18 cellular contexts compared by ENCODE assay signal in the genomic region with DNA sequence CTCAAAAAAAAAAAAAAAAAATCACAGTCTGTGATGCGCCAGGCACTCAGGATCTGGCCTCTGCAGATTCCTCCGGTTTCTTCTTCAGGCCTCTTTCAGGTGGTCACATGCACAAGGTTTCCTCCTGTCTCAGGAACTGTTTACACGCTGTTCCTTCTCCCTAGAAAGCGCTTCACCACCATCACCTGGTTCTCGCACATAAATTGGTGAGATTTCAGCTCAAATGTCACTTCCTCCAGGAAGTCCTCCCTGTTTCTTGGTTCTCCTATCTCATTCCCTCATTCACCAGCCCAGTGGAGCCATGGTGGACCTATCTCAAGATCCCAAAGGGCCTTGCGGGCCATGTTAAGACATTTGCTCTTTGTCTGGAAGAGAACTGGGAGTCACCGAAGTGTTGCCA. TPM values are rescaled to one million over a fixed set of nuclear protein-coding genes. Genes with fewer than 3 reads are reported as not detected.
A peak's percentile ranks its signal among the peaks of the same experiment; 100 is the strongest.
DNase-seq lines count a peak whose midpoint lies in the region; ATAC-seq and TF ChIP-seq lines count a peak whose summit lies in the region.
"Had no signal": no experiment of that assay in that cellular context is flagged by ENCODE, and none has a peak within 500 bp of the region (broad histone marks: within the 10 kb centered on the region; RNA-seq: fewer than 3 reads in every experiment).

No MANE protein-coding gene starts in this region.

- peaks cover 9 to 25% of the 10 kb centered on the region in 2 experiments; a peak in 3 of 4 replicates for H3K4me1 ChIP-seq in HCT116 (ENCODE audit: control insufficient read depth in 1 of 2, insufficient read depth in 2 of 2, low read length in 2 of 2)

- H3K9me2 ChIP-seq in HCT116 (ENCODE audit: insufficient read depth): no peaks in the 10 kb centered on the region

- no peak for ATAC-seq in HCT116
- ATAC-seq in activated naive CD8-positive, alpha-beta T cell treated with anti-CD3 and anti-CD28 coated beads, Interleukin-2, amount 50 U/mL, for 24 hours: no peak
- no peak for ATAC-seq in HG03354 (IDR thresholded peaks at IDR 0.05; ENCODE audit: poor library complexity, severe bottlenecking, unreplicated experiment)
- ATAC-seq: activated CD4-positive, CD25-positive, alpha-beta regulatory T cell treated with anti-CD3 and anti-CD28 coated beads, Interleukin-2, amount 50 U/mL, for 24 hours; effector memory CD8-positive, alpha-beta T cell; stimulated activated naive B cell treated with anti-CD40 and anti-IgM and Interleukin-4, amounts not matched to agents 10 μg/mL and 1 μg/mL and 100 μg/mL, for 72 hours had no signal

- no peak overlapping the region for H3K4me3 ChIP-seq in HCT116 (replicated peaks in 1 of 2; ENCODE audit: low read depth in 1 of 2, low read length in 2 of 2)
- H3K4me3 ChIP-seq: lung had no signal

- no peak for TF ChIP-seq CTCF in HCT116 (IDR thresholded peaks at IDR 0.05 in 2 of 3, conservative IDR thresholded peaks at IDR 0.05 in 1 of 3; ENCODE audit: borderline replicate concordance in 1 of 3, insufficient read depth in 1 of 3, low read depth in 2 of 3, low read length in 2 of 3)
- no peak for TF ChIP-seq CTCF in neural crest cell (conservative IDR thresholded peaks at IDR 0.05)

- intact Hi-C loops in HCT116 (cut with micrococcal nuclease): no loop called here

- H3K27ac ChIP-seq in HCT116 (ENCODE audit: low read depth, low read length): no peak overlapping the region

- H3K79me2 ChIP-seq in HCT116 (ENCODE audit: insufficient read depth, low read length): no peaks in the 10 kb centered on the region

- H3K9me3 Mint-ChIP-seq in activated T-cell treated with anti-CD3 and anti-CD28 coated beads, Interleukin-2, amount 50 U/mL, for 24 hours: no peaks in the 10 kb centered on the region
- no peaks in the 10 kb centered on the region for H3K9me3 Mint-ChIP-seq in activated naive CD8-positive, alpha-beta T cell treated with anti-CD3 and anti-CD28 coated beads, Interleukin-2, amount 50 U/mL, for 24 hours
- H3K9me3 Mint-ChIP-seq in neural crest cell: no peaks in the 10 kb centered on the region
- H3K9me3 Mint-ChIP-seq: effector memory CD8-positive, alpha-beta T cell; stimulated activated naive B cell treated with anti-CD40 and anti-IgM and Interleukin-4, amounts not matched to agents 10 μg/mL and 1 μg/mL and 100 μg/mL, for 72 hours had no signal

- no peak for DNase-seq in activated T-cell treated with anti-CD3 and anti-CD28 coated beads, Interleukin-2, amount 50 U/mL, for 24 hours
- no peak for DNase-seq in activated T-cell treated with anti-CD3 and anti-CD28 coated beads, Interleukin-2, amount 50 U/mL, for 48 hours
- no peak for DNase-seq in HCT116 (ENCODE audit: low read depth, low spot score)
- DNase-seq in activated naive CD8-positive, alpha-beta T cell treated with anti-CD3 and anti-CD28 coated beads, Interleukin-2, amount 50 U/mL, for 24 hours: no peak
- DNase-seq in neural crest cell (ENCODE audit: low read depth, low spot score): no peak
- DNase-seq in NCI-H2227 (lab: John Stamatoyannopoulos, UW; ENCODE audit: unreplicated experiment): no peak
- DNase-seq in NCI-H1105 treated with DMSO at 0.1 percent for 48 hours (lab: John Stamatoyannopoulos, UW): no peak
- DNase-seq: amniotic stem cell; effector memory CD8-positive, alpha-beta T cell; HCEC 1CT; NCI-H187; NCI-H446 treated with DMSO at 0.1 percent for 48 hours; retina; Right ventricle myocardium superior; stimulated activated naive B cell treated with anti-CD40 and anti-IgM and Interleukin-4, amounts not matched to agents 10 μg/mL and 1 μg/mL and 100 μg/mL, for 72 hours had no signal

- H2AFZ ChIP-seq in HCT116 (ENCODE audit: low read depth, low read length, poor library complexity, severe bottlenecking): no peak overlapping the region

- H3K27me3 ChIP-seq in HCT116 (ENCODE audit: insufficient read depth, low read length): no peaks in the 10 kb centered on the region

- RAD21 ChIA-PET in HCT116 (lab: Charles Lee; ENCODE audit: low non-redundant PET in 1 of 2, low total read pairs in 2 of 2, uncharacterized antibody in 2 of 2, unreplicated experiment in 2 of 2): no interaction called here

- TSS peak; percentile 64 for BruUV-seq in HCT116 (replicated peaks; lab: Mats Ljungman, UMichigan)

- peak overlapping the region; percentile 23 for H3K4me3 Mint-ChIP-seq in activated T-cell treated with anti-CD3 and anti-CD28 coated beads, Interleukin-2, amount 50 U/mL, for 24 hours
- H3K4me3 Mint-ChIP-seq in activated naive CD8-positive, alpha-beta T cell treated with anti-CD3 and anti-CD28 coated beads, Interleukin-2, amount 50 U/mL, for 24 hours: peak overlapping the region; percentile 87
- peak overlapping the region; percentile 41 for H3K4me3 Mint-ChIP-seq in neural crest cell

- peaks cover 6% of the 10 kb centered on the region for H3K36me3 Mint-ChIP-seq in activated T-cell treated with anti-CD3 and anti-CD28 coated beads, Interleukin-2, amount 50 U/mL, for 24 hours (ENCODE audit: low read depth)
- H3K36me3 Mint-ChIP-seq in activated naive CD8-positive, alpha-beta T cell treated with anti-CD3 and anti-CD28 coated beads, Interleukin-2, amount 50 U/mL, for 24 hours (ENCODE audit: low read depth): peaks cover 5% of the 10 kb centered on the region
- H3K36me3 Mint-ChIP-seq in neural crest cell (ENCODE audit: low read depth): no peaks in the 10 kb centered on the region

- POLR2A ChIA-PET in HCT116 (lab: Charles Lee): no interaction called here

- peak overlapping the region; percentile 61 for H3K27ac Mint-ChIP-seq in activated T-cell treated with anti-CD3 and anti-CD28 coated beads, Interleukin-2, amount 50 U/mL, for 24 hours
- H3K27ac Mint-ChIP-seq in activated naive CD8-positive, alpha-beta T cell treated with anti-CD3 and anti-CD28 coated beads, Interleukin-2, amount 50 U/mL, for 24 hours: peak overlapping the region; percentile 47
- H3K27ac Mint-ChIP-seq in neural crest cell (ENCODE audit: unreplicated experiment): no peak overlapping the region
- H3K27ac Mint-ChIP-seq: stimulated activated naive B cell treated with anti-CD40 and anti-IgM and Interleukin-4, amounts not matched to agents 10 μg/mL and 1 μg/mL and 100 μg/mL, for 72 hours had no signal

- no peaks in the 10 kb centered on the region for H3K36me3 ChIP-seq in HCT116 (ENCODE audit: control insufficient read depth in 1 of 2, insufficient read depth in 2 of 2, low read length in 2 of 2)

- no peaks in the 10 kb centered on the region for H3K27me3 Mint-ChIP-seq in activated T-cell treated with anti-CD3 and anti-CD28 coated beads, Interleukin-2, amount 50 U/mL, for 24 hours
- H3K27me3 Mint-ChIP-seq in activated naive CD8-positive, alpha-beta T cell treated with anti-CD3 and anti-CD28 coated beads, Interleukin-2, amount 50 U/mL, for 24 hours: no peaks in the 10 kb centered on the region
- H3K27me3 Mint-ChIP-seq in neural crest cell (ENCODE audit: low read depth): no peaks in the 10 kb centered on the region
- H3K27me3 Mint-ChIP-seq: effector memory CD8-positive, alpha-beta T cell; stimulated activated naive B cell treated with anti-CD40 and anti-IgM and Interleukin-4, amounts not matched to agents 10 μg/mL and 1 μg/mL and 100 μg/mL, for 72 hours had no signal

- CTCF ChIA-PET in HCT116 (lab: Charles Lee): no interaction called here

- TF ChIP-seq RAD21 in HCT116 (IDR thresholded peaks at IDR 0.05; ENCODE audit: low read depth): no peak

- H3K4me2 ChIP-seq in HCT116 (ENCODE audit: low read length): no peak overlapping the region

- no peaks in the 10 kb centered on the region for H4K20me1 ChIP-seq in HCT116 (ENCODE audit: insufficient read depth)

- no peaks in the 10 kb centered on the region for H3K9me3 ChIP-seq in HCT116 (ENCODE audit: control insufficient read depth in 1 of 2, insufficient read depth in 1 of 2, low read depth in 1 of 2, low read length in 2 of 2)

- no peak overlapping the region for H3K9ac ChIP-seq in HCT116 (ENCODE audit: low read length)

- no peak for TF ChIP-seq POLR2A in HCT116 (IDR thresholded peaks at IDR 0.05; ENCODE audit: borderline replicate concordance, extremely low read depth, insufficient read depth, insufficient read length)

- peaks cover 27% of the 10 kb centered on the region for H3K4me1 Mint-ChIP-seq in activated T-cell treated with anti-CD3 and anti-CD28 coated beads, Interleukin-2, amount 50 U/mL, for 24 hours (ENCODE audit: low read depth)
- H3K4me1 Mint-ChIP-seq in activated naive CD8-positive, alpha-beta T cell treated with anti-CD3 and anti-CD28 coated beads, Interleukin-2, amount 50 U/mL, for 24 hours: peaks cover 19% of the 10 kb centered on the region
- peaks cover 4% of the 10 kb centered on the region for H3K4me1 Mint-ChIP-seq in neural crest cell

TF ChIP-seq in HCT116, 20 proteins besides CTCF, POLR2A, EP300 and RAD21:
- TF ChIP-seq SIN3A (IDR thresholded peaks at IDR 0.05; ENCODE audit: low read depth): no peak
- TF ChIP-seq, protein P1, sequence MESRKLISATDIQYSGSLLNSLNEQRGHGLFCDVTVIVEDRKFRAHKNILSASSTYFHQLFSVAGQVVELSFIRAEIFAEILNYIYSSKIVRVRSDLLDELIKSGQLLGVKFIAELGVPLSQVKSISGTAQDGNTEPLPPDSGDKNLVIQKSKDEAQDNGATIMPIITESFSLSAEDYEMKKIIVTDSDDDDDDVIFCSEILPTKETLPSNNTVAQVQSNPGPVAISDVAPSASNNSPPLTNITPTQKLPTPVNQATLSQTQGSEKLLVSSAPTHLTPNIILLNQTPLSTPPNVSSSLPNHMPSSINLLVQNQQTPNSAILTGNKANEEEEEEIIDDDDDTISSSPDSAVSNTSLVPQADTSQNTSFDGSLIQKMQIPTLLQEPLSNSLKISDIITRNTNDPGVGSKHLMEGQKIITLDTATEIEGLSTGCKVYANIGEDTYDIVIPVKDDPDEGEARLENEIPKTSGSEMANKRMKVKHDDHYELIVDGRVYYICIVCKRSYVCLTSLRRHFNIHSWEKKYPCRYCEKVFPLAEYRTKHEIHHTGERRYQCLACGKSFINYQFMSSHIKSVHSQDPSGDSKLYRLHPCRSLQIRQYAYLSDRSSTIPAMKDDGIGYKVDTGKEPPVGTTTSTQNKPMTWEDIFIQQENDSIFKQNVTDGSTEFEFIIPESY (IDR thresholded peaks at IDR 0.05; ENCODE audit: extremely low read depth, insufficient replicate concordance, low read length): no peak

RNA-seq across cellular contexts. Expression of a gene that starts 26.7 kb away (rescaled TPM):
- total RNA-seq in HCT116 (2021; ENCODE audit: unreplicated experiment): 483 TPM
- 363 and 549 TPM in 2 replicates for polyA plus RNA-seq in HCT116 (2012)
- 1,041 and 1,051 TPM in 2 replicates for total RNA-seq in neural crest cell

RNA-seq across cellular contexts. Expression of a gene that starts 30.7 kb away (rescaled TPM):
- total RNA-seq in HCT116 (2021; ENCODE audit: unreplicated experiment) (47.0 TPM), neural crest cell (41.6 and 43.8 TPM in 2 replicates)
- polyA plus RNA-seq in HCT116 (2012): 36.2 and 37.9 TPM in 2 replicates

Comparison
In these comparisons a context has a peak if more than half of its experiments do, and no peak if none do; other contexts are left out.
1. H3K4me3 Mint-ChIP-seq: peak in every context shown above with its lines; median percentile 87 in activated naive CD8-positive, alpha-beta T cell treated with anti-CD3 and anti-CD28 coated beads, Interleukin-2, amount 50 U/mL, for 24 hours; 41 in neural crest cell; 23 in activated T-cell treated with anti-CD3 and anti-CD28 coated beads, Interleukin-2, amount 50 U/mL, for 24 hours.